1 cellular context compared by ENCODE assay signal in genomic region chr9:126438757-126439401, GRCh38.
TF ChIP-seq lines count a peak whose summit lies in the region.

No MANE protein-coding gene starts in this region.

TF ChIP-seq in GM23338, 12 proteins besides CTCF, POLR2A, EP300 and RAD21 (continued from another document):
- TF ChIP-seq REST (IDR thresholded peaks at IDR 0.05; ENCODE audit: unreplicated experiment): no peak
- TF ChIP-seq ZNF462 (CRISPR knock-in tag; IDR thresholded peaks at IDR 0.05): no peak
- TF ChIP-seq ZNF114 (CRISPR knock-in tag; IDR thresholded peaks at IDR 0.05): no peak
- no peak for TF ChIP-seq CREB1 (CRISPR knock-in tag; IDR thresholded peaks at IDR 0.05; ENCODE audit: low read depth)
- TF ChIP-seq POLR2AphosphoS5 (IDR thresholded peaks at IDR 0.05; ENCODE audit: low read depth): no peak
- no peak for TF ChIP-seq JUNB (IDR thresholded peaks at IDR 0.05; ENCODE audit: unreplicated experiment)
- no peak for TF ChIP-seq ETS1 (IDR thresholded peaks at IDR 0.05)
- TF ChIP-seq NANOG (IDR thresholded peaks at IDR 0.05; ENCODE audit: borderline replicate concordance): no peak
- TF ChIP-seq EZH2 (IDR thresholded peaks at IDR 0.05; ENCODE audit: low read depth, unreplicated experiment): no peak
- no peak for TF ChIP-seq EZH2phosphoT487 (IDR thresholded peaks at IDR 0.05; ENCODE audit: unreplicated experiment)
- no peak for TF ChIP-seq ZNF331 (CRISPR knock-in tag; IDR thresholded peaks at IDR 0.05; ENCODE audit: low read depth)
TF ChIP-seq in GM23338: peak in this region for 0.
